Comparison of ENCODE assay signal across 25 cellular contexts in the genomic region with DNA sequence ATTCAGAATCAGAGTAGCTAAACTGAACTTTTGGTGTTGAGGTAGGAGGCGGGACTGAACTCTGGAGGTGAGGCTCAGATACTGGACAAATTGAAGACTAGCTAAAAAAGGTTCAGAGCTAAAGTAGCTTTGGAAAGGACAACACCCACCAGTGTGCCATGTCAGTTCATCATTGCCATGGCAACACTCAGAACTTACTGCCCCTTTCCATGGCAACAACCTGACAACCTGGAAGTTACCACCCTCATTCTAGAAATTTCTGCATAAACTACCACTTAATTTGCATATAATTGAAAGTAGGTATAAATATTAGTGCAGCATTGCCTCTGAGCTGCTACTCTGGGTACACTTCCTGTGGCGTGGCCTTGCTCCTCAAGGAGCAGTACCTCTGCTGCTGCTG. TPM values are rescaled to one million over a fixed set of nuclear protein-coding genes. Genes with fewer than 3 reads are reported as not detected.
DNase-seq lines count a peak whose midpoint lies in the region; ATAC-seq, FAIRE-seq and TF ChIP-seq lines count a peak whose summit lies in the region.
"Had no signal": no experiment of that assay in that cellular context is flagged by ENCODE, and none has a peak within 500 bp of the region (broad histone marks: within the 10 kb centered on the region; RNA-seq: fewer than 3 reads in every experiment).

No MANE protein-coding gene starts in this region.

- no TSS peak for BruUV-seq in K562 (replicated peaks; lab: Mats Ljungman, UMichigan)

- TF ChIP-seq CTCF in K562 (IDR thresholded peaks at IDR 0.05 in 2 of 3, conservative IDR thresholded peaks at IDR 0.05 in 1 of 3; ENCODE audit: insufficient read depth in 2 of 3, low read depth in 1 of 3, low read length in 3 of 3) = no peak
- TF ChIP-seq CTCF in testis (IDR thresholded peaks at IDR 0.05) = no peak
- TF ChIP-seq CTCF in body of pancreas (IDR thresholded peaks at IDR 0.05) = no peak

- H3K79me2 ChIP-seq in K562 (ENCODE audit: control insufficient read depth, insufficient read depth, low read length) (no peaks in the 10 kb centered on the region), mesendoderm (ENCODE audit: control insufficient read depth, insufficient read depth, low read length) (no peaks in the 10 kb centered on the region)

- H3K4me2 ChIP-seq in K562 (ENCODE audit: insufficient read depth, low read length) (no peak overlapping the region), mesendoderm (ENCODE audit: low read length) (no peak overlapping the region)
- H3K4me2 ChIP-seq: A549; BLaER1 treated with 17β-estradiol and CSF1 and Interleukin-3, amounts not matched to agents 10 nM and 100 nM had no signal

- H3K27me3 ChIP-seq in K562 (ENCODE audit: control insufficient read depth in 2 of 2, insufficient read depth in 2 of 2, low read length in 2 of 2) (peaks cover 0 to 4% of the 10 kb centered on the region in 2 experiments; a peak in 1 of 5 replicates), mesendoderm (ENCODE audit: insufficient read depth, low read length, poor library complexity) (no peaks in the 10 kb centered on the region), testis (no peaks in the 10 kb centered on the region), body of pancreas (no peaks in the 10 kb centered on the region)
- H3K27me3 ChIP-seq: BE2C; BLaER1 treated with 17β-estradiol and CSF1 and Interleukin-3, amounts not matched to agents 10 nM and 100 nM had no signal

- no peak overlapping the region for H2AFZ ChIP-seq in K562 (ENCODE audit: low read depth, low read length)

- TF ChIP-seq POLR2A in K562 (conservative IDR thresholded peaks at IDR 0.05) (no peak), testis (IDR thresholded peaks at IDR 0.05) (no peak), body of pancreas (IDR thresholded peaks at IDR 0.05) (no peak)

- in situ Hi-C loops in K562 (cut with MboI) = no loop called here

- H3K36me3 ChIP-seq in K562 (ENCODE audit: control insufficient read depth, insufficient read depth, low read length) (no peaks in the 10 kb centered on the region), mesendoderm (ENCODE audit: control insufficient read depth, insufficient read depth, low read length) (no peaks in the 10 kb centered on the region), testis (ENCODE audit: low read depth, missing control alignments) (no peaks in the 10 kb centered on the region), body of pancreas (replicated peaks in 1 of 2; ENCODE audit: insufficient read depth in 1 of 2, low read depth in 2 of 2) (no peaks in the 10 kb centered on the region)
- H3K36me3 ChIP-seq: BE2C; BLaER1 treated with 17β-estradiol and CSF1 and Interleukin-3, amounts not matched to agents 10 nM and 100 nM; HAP-1 had no signal

- CTCF ChIA-PET in K562 (lab: Yijun Ruan, JAX; ENCODE audit: low intra/inter-chr PET ratio) = no interaction called here

- no peak overlapping the region for H3K23ac ChIP-seq in mesendoderm (ENCODE audit: low read length)

- H3K9ac ChIP-seq in K562 (ENCODE audit: insufficient read depth in 1 of 2, low read depth in 2 of 2, low read length in 2 of 2) = no peak overlapping the region
- no peak overlapping the region for H3K9ac ChIP-seq in mesendoderm (ENCODE audit: low read length)
- H3K9ac ChIP-seq: BLaER1 treated with 17β-estradiol and CSF1 and Interleukin-3, amounts not matched to agents 10 nM and 100 nM had no signal

- ATAC-seq in K562 (no peak), body of pancreas (no peak)
- ATAC-seq: A549, GM12878 had no signal

- POLR2A ChIA-PET in K562 (lab: Yijun Ruan, JAX) = interaction anchor here (0.7 kb wide), 1 partner anchor 9 kb away, joined by 3 read pairs; no protein-coding TSS in a partner anchor

- no peak overlapping the region for H2BK120ac ChIP-seq in mesendoderm (ENCODE audit: low read depth, low read length)

- H3K4me3 ChIP-seq in K562 (no peak overlapping the region), mesendoderm (ENCODE audit: low read length) (no peak overlapping the region), testis (no peak overlapping the region), body of pancreas (no peak overlapping the region)
- H3K4me3 ChIP-seq: A549; BLaER1 treated with 17β-estradiol and CSF1 and Interleukin-3, amounts not matched to agents 10 nM and 100 nM; GM12878; HAP-1 had no signal

- TF ChIP-seq EP300 in K562 (IDR thresholded peaks at IDR 0.05; ENCODE audit: low read length) = no peak

- H2BK5ac ChIP-seq in mesendoderm (ENCODE audit: low read length) = no peak overlapping the region

- no peak overlapping the region for H3K56ac ChIP-seq in mesendoderm (ENCODE audit: low read length)

- H2AK5ac ChIP-seq in mesendoderm (ENCODE audit: low read length) = no peak overlapping the region

- H4K8ac ChIP-seq in mesendoderm (ENCODE audit: low read depth, low read length) = no peak overlapping the region

- H4K20me1 ChIP-seq in K562 (replicated peaks; ENCODE audit: control insufficient read depth, insufficient read depth, low read length) = no peaks in the 10 kb centered on the region
- H4K20me1 ChIP-seq: BLaER1 treated with 17β-estradiol and CSF1 and Interleukin-3, amounts not matched to agents 10 nM and 100 nM had no signal

- intact Hi-C loops in K562 (cut with micrococcal nuclease) (no loop called here), testis (cut with DNase I; ENCODE audit: low total_unique reads) (no loop called here), body of pancreas (cut with DNase I) (no loop called here)

- no peak overlapping the region for H3K18ac ChIP-seq in mesendoderm (ENCODE audit: low read length)

- no peak overlapping the region for H3K27ac ChIP-seq in K562 (ENCODE audit: extremely low read depth, low read depth, low read length)
- no peak overlapping the region for H3K27ac ChIP-seq in mesendoderm (ENCODE audit: low read depth, low read length)
- H3K27ac ChIP-seq in testis = no peak overlapping the region
- H3K27ac ChIP-seq in body of pancreas = no peak overlapping the region
- H3K27ac ChIP-seq: A549; BLaER1 treated with 17β-estradiol and CSF1 and Interleukin-3, amounts not matched to agents 10 nM and 100 nM had no signal

- FAIRE-seq in K562 (lab: Jason Lieb, UNC) = no peak
- FAIRE-seq: A549, GM12878, GM19239, H54 had no signal

- TF ChIP-seq RAD21 in K562 (CRISPR knock-in tag; conservative IDR thresholded peaks at IDR 0.05 in 1 of 2, IDR thresholded peaks at IDR 0.05 in 1 of 2) = no peak

- DNase-seq in NCI-H82 (lab: John Stamatoyannopoulos, UW) (peak; percentile 12), NCI-H82 treated with DMSO at 0.1 percent for 48 hours (lab: John Stamatoyannopoulos, UW; ENCODE audit: unreplicated experiment) (no peak), K562 (ENCODE audit: extremely low read depth in 1 of 4, low spot score in 3 of 4) (no peak), mesendoderm (peak; percentile 65), testis (no peak), body of pancreas (no peak), cerebellar cortex (ENCODE audit: low spot score) (no peak)
- DNase-seq: 8988T; ACHN; AML-193; BE2C; CD4-positive, alpha-beta T cell; CD8-positive, alpha-beta memory T cell; DMS 273 treated with DMSO at 0.1 percent for 48 hours; DMS79; EL; GDM1; GOT3; HFFc6 had no signal

- no peaks in the 10 kb centered on the region for H3K79me1 ChIP-seq in mesendoderm (ENCODE audit: low read length)

- no peaks in the 10 kb centered on the region for H3K9me1 ChIP-seq in K562 (ENCODE audit: control insufficient read depth, insufficient read depth, low read length)

- WGBS in K562 (ENCODE audit: insufficient coverage, low coverage, missing lambda C conversion rate) = 13% methylated on average over 2 of the region's 2 CpGs
- no CpG with 5 or more reads among the region's 2 CpGs for WGBS in mesendoderm (ENCODE audit: extremely low coverage, insufficient coverage, low lambda C conversion rate)
- 69 to 80% methylated on average over 2 of the region's 2 CpGs for WGBS in testis, 2 donors
- 95 to 98% methylated on average over 2 of the region's 2 CpGs for WGBS in body of pancreas, 2 donors

- H2BK15ac ChIP-seq in mesendoderm (replicated peaks; ENCODE audit: low read depth) = no peak overlapping the region

- H3K4me1 ChIP-seq in K562 (replicated peaks in 1 of 2; ENCODE audit: control insufficient read depth in 2 of 2, insufficient read depth in 2 of 2, low read length in 2 of 2) (no peaks in the 10 kb centered on the region), mesendoderm (ENCODE audit: control insufficient read depth, low read depth, low read length) (no peaks in the 10 kb centered on the region), testis (no peaks in the 10 kb centered on the region), body of pancreas (peaks cover 10% of the 10 kb centered on the region)
- H3K4me1 ChIP-seq: A549, BE2C, HAP-1 had no signal

- H4K5ac ChIP-seq in mesendoderm (ENCODE audit: low read length) = no peak overlapping the region

- no peaks in the 10 kb centered on the region for H3K9me3 ChIP-seq in K562 (replicated peaks; ENCODE audit: control insufficient read depth, insufficient read depth, low read depth, low read length)
- no peaks in the 10 kb centered on the region for H3K9me3 ChIP-seq in testis
- no peaks in the 10 kb centered on the region for H3K9me3 ChIP-seq in body of pancreas
- H3K9me3 ChIP-seq: A549, BE2C, HAP-1 had no signal

- no peak overlapping the region for H3K4ac ChIP-seq in mesendoderm (ENCODE audit: low read depth, low read length)

TF ChIP-seq in K562, 482 proteins besides CTCF, POLR2A, EP300 and RAD21:
- no peak for TF ChIP-seq CC2D1A (IDR thresholded peaks at IDR 0.05)
- TF ChIP-seq RFX1 (IDR thresholded peaks at IDR 0.05) = peak; percentile 65

RNA-seq across cellular contexts. Expression of a gene that starts 30.3 kb away (rescaled TPM):
- 19.4 and 25.5 TPM in 2 replicates for total RNA-seq in K562 (2011; cell fraction: chromatin; rRNA removed; ENCODE audit: low replicate concordance)
- total RNA-seq in K562 (2011; cell fraction: nucleolus; rRNA removed) = 13.3 and 15.5 TPM in 2 replicates
- total RNA-seq in K562 (2011; cell fraction: nucleoplasm; rRNA removed) = 21.6 and 38.7 TPM in 2 replicates
- total RNA-seq in K562 (2014; rRNA removed) (24.3 and 30.4 TPM in 2 replicates), K562 (2014; rRNA removed; fragmentation: Illumina TruSeq; extraction: Trizol) (30.9 and 31.0 TPM in 2 replicates), K562 (2015; rRNA removed; fragmentation: Illumina TruSeq; extraction: Trizol) (41.0 and 44.5 TPM in 2 replicates), K562 (2021) (34.6 and 35.6 TPM in 2 replicates), testis (10 to 100 TPM; 29.2 to 29.4 TPM), body of pancreas (10 to 100 TPM; 13.8 to 15.3 TPM)
- polyA plus RNA-seq in K562 (2011; rRNA removed) (11.5 and 12.5 TPM in 2 replicates), K562 (2014; fragmentation: Illumina TruSeq; extraction: Trizol) (24.6 and 30.8 TPM in 2 replicates), K562 (2014; fragmentation: Nextera tagmentation; extraction: Ambion mirVana) (1 to 10 TPM; 6.1 to 8.1 TPM), K562 (2014; rRNA removed) (15.7 and 20.1 TPM in 2 replicates), testis (ENCODE audit: insufficient read depth, low read depth, low replicate concordance) (14.3 TPM)
- 8.6 and 14.1 TPM in 2 replicates for polyA plus RNA-seq in K562 (2011; cell fraction: cytosol; rRNA removed)
- polyA plus RNA-seq in K562 (2011; cell fraction: nucleus; rRNA removed) = 27.0 and 31.8 TPM in 2 replicates
- 18.6 and 22.8 TPM in 2 replicates for polyA plus RNA-seq in K562 (2012)
- 29.8 and 30.3 TPM in 2 replicates for polyA minus RNA-seq in K562 (2011; rRNA and poly(A)+ RNA removed)
- 19.1 and 22.8 TPM in 2 replicates for polyA minus RNA-seq in K562 (2011; cell fraction: cytosol; rRNA and poly(A)+ RNA removed)
- 17.4 and 27.2 TPM in 2 replicates for polyA minus RNA-seq in K562 (2011; cell fraction: nucleus; rRNA and poly(A)+ RNA removed)
- 28.0 TPM for polyA plus RNA-seq in mesendoderm (2013, experiment 1 of 2)
- polyA plus RNA-seq in mesendoderm (2013, experiment 2 of 2) = 27.8 TPM

Comparison
In these comparisons a context has a peak if more than half of its experiments do, and no peak if none do; other contexts are left out.
1. DNase-seq: peak in NCI-H82 (single experiment) and mesendoderm (single experiment); none in NCI-H82 treated with DMSO at 0.1 percent for 48 hours (single experiment), K562 (0 of 4), testis (single experiment), body of pancreas (0 of 4) and cerebellar cortex (single experiment).